ENCODE assay signal across 8 cellular contexts in genomic region chr1:225923692-225924555, GRCh38. TPM values are rescaled to one million over a fixed set of nuclear protein-coding genes. Genes with fewer than 3 reads are reported as not detected.
DNase-seq lines count a peak whose midpoint lies in the region; ATAC-seq and TF ChIP-seq lines count a peak whose summit lies in the region.

TSS of gene PYCR2 (minus strand) at chr1:225924250. CDS start at chr1:225924110, 140 bp downstream.

- no peaks in the 10 kb centered on the region for H3K9me3 Mint-ChIP-seq in activated T-helper 1 cell treated with anti-CD3 and anti-CD28 coated beads, Interleukin-12 subunit alpha, Interleukin-12 subunit beta, Interleukin-2, Interleukin-4 antibody, amounts not matched to agents 30 ng/mL and 10 ng/mL and 1 ng/mL, durations not matched to agents 14 hours and 24 hours and 36 hours
- H3K9me3 Mint-ChIP-seq in natural killer cell, result no peaks in the 10 kb centered on the region

- H4K20me1 ChIP-seq in DND-41 (ENCODE audit: insufficient read depth, low read length) (peaks cover 20% of the 10 kb centered on the region), GM23248 (ENCODE audit: insufficient read depth) (no peaks in the 10 kb centered on the region), fibroblast of lung (ENCODE audit: control insufficient read depth, extremely low read depth, insufficient read depth, low read length) (no peaks in the 10 kb centered on the region)

- TF ChIP-seq CTCF in DND-41 (IDR thresholded peaks at IDR 0.05; ENCODE audit: borderline replicate concordance, extremely low read depth, low read length, poor library complexity, severe bottlenecking), result peak; percentile 11
- no peak for TF ChIP-seq CTCF in fibroblast of lung (conservative IDR thresholded peaks at IDR 0.05 in 1 of 2, IDR thresholded peaks at IDR 0.05 in 1 of 2; ENCODE audit: low read depth in 1 of 2, low read length in 2 of 2)
- TF ChIP-seq CTCF in natural killer cell (IDR thresholded peaks at IDR 0.05), result no peak

- H3K36me3 Mint-ChIP-seq in activated T-helper 1 cell treated with anti-CD3 and anti-CD28 coated beads, Interleukin-12 subunit alpha, Interleukin-12 subunit beta, Interleukin-2, Interleukin-4 antibody, amounts not matched to agents 30 ng/mL and 10 ng/mL and 1 ng/mL, durations not matched to agents 14 hours and 24 hours and 36 hours (ENCODE audit: low read depth), result peaks cover 18% of the 10 kb centered on the region
- H3K36me3 Mint-ChIP-seq in natural killer cell, result no peaks in the 10 kb centered on the region

- in situ Hi-C loops in GM23248 (cut with MboI), result no loop called here

- peak within 1 kb of the TSS; percentile 96 for H3K27ac ChIP-seq in DND-41 (ENCODE audit: low read length)
- H3K27ac ChIP-seq in GM23248, result peak within 1 kb of the TSS; percentile 81
- peak within 1 kb of the TSS; percentile 86 for H3K27ac ChIP-seq in fibroblast of lung (ENCODE audit: insufficient read depth, low read length)

- intact Hi-C loops in activated T-helper 1 cell treated with anti-CD3 and anti-CD28 coated beads, Interleukin-12 subunit alpha, Interleukin-12 subunit beta, Interleukin-2, Interleukin-4 antibody, amounts not matched to agents 30 ng/mL and 10 ng/mL and 1 ng/mL, durations not matched to agents 14 hours and 24 hours and 36 hours (cut with micrococcal nuclease), result loop anchor here (1.0 to 10.0 kb wide), 11 partner anchors 13 to 495 kb away; partner anchors contain the start of genes ENAH, H3-3A, LBR and PARP1
- intact Hi-C loops in natural killer cell (cut with micrococcal nuclease), result loop anchor here (1.0 to 5.0 kb wide), 2 partner anchors 75 to 147 kb away; partner anchors contain the start of genes SDE2 and SRP9

- H3K4me2 ChIP-seq in DND-41 (ENCODE audit: insufficient read depth, low read length), result peak within 1 kb of the TSS; percentile 94
- peak within 1 kb of the TSS; percentile 82 for H3K4me2 ChIP-seq in GM23248 (ENCODE audit: unreplicated experiment)
- peak within 1 kb of the TSS; percentile 99 for H3K4me2 ChIP-seq in fibroblast of lung (ENCODE audit: extremely low read depth, insufficient read depth, low read length)

- DNase-seq in DND-41 (peak; percentile 96), GM23248 (peak; percentile 98), Kasumi-1 (lab: John Stamatoyannopoulos, UW) (peak; percentile 92 to 94), RPMI7951 (ENCODE audit: low read depth) (peak; percentile 92), fibroblast of lung (ENCODE audit: low read depth in 2 of 2) (peak; percentile 95 to 97), natural killer cell (peak; percentile 98)
- peak; percentile 95 for DNase-seq in activated T-helper 1 cell treated with anti-CD3 and anti-CD28 coated beads, Interleukin-12 subunit alpha, Interleukin-12 subunit beta, Interleukin-2, Interleukin-4 antibody, amounts not matched to agents 30 ng/mL and 10 ng/mL and 1 ng/mL, durations not matched to agents 14 hours and 24 hours and 36 hours (ENCODE audit: low spot score)
- DNase-seq in stimulated activated naive CD4-positive, alpha-beta T cell treated with Interleukin-2 at 50 U/mL for 16 hours (lab: John Stamatoyannopoulos, UW), result peak; percentile 92

- H2AFZ ChIP-seq in DND-41 (ENCODE audit: low read depth, low read length) (peak within 1 kb of the TSS; percentile 95), GM23248 (peak within 1 kb of the TSS; percentile 89), fibroblast of lung (ENCODE audit: low read length) (peak within 1 kb of the TSS; percentile 89)

- H3K4me3 Mint-ChIP-seq in activated T-helper 1 cell treated with anti-CD3 and anti-CD28 coated beads, Interleukin-12 subunit alpha, Interleukin-12 subunit beta, Interleukin-2, Interleukin-4 antibody, amounts not matched to agents 30 ng/mL and 10 ng/mL and 1 ng/mL, durations not matched to agents 14 hours and 24 hours and 36 hours, result peak within 1 kb of the TSS; percentile 94
- H3K4me3 Mint-ChIP-seq in natural killer cell, result peak within 1 kb of the TSS; percentile 89

- H3K4me1 ChIP-seq in DND-41 (ENCODE audit: insufficient read depth, low read length) (peaks cover 53% of the 10 kb centered on the region), GM23248 (ENCODE audit: insufficient read depth) (peaks cover 26% of the 10 kb centered on the region), fibroblast of lung (ENCODE audit: control insufficient read depth, extremely low read depth, insufficient read depth, low read length) (peaks cover 2% of the 10 kb centered on the region)

- H3K9me3 ChIP-seq in DND-41 (ENCODE audit: insufficient read depth, low read length, severe bottlenecking) (no peaks in the 10 kb centered on the region), GM23248 (ENCODE audit: low read depth) (no peaks in the 10 kb centered on the region), fibroblast of lung (ENCODE audit: control insufficient read depth, insufficient read depth, low read depth, low read length) (no peaks in the 10 kb centered on the region)

- H3K27ac Mint-ChIP-seq in activated T-helper 1 cell treated with anti-CD3 and anti-CD28 coated beads, Interleukin-12 subunit alpha, Interleukin-12 subunit beta, Interleukin-2, Interleukin-4 antibody, amounts not matched to agents 30 ng/mL and 10 ng/mL and 1 ng/mL, durations not matched to agents 14 hours and 24 hours and 36 hours, result peak within 1 kb of the TSS; percentile 91
- peak within 1 kb of the TSS; percentile 87 to 97 for H3K27ac Mint-ChIP-seq in natural killer cell

- 1 to 2% methylated on average over 49 to 64 of the region's 80 CpGs for WGBS in GM23248 (ENCODE audit: low coverage in 1 of 2, low lambda C conversion rate in 2 of 2, missing lambda C conversion rate in 2 of 2), 2 experiments

- H3K27me3 ChIP-seq in DND-41 (ENCODE audit: insufficient read depth, low read length, poor library complexity) (no peaks in the 10 kb centered on the region), GM23248 (replicated peaks; ENCODE audit: insufficient read depth) (no peaks in the 10 kb centered on the region), fibroblast of lung (ENCODE audit: control insufficient read depth, insufficient read depth, low read length) (no peaks in the 10 kb centered on the region)

- peaks cover 43% of the 10 kb centered on the region for H3K4me1 Mint-ChIP-seq in activated T-helper 1 cell treated with anti-CD3 and anti-CD28 coated beads, Interleukin-12 subunit alpha, Interleukin-12 subunit beta, Interleukin-2, Interleukin-4 antibody, amounts not matched to agents 30 ng/mL and 10 ng/mL and 1 ng/mL, durations not matched to agents 14 hours and 24 hours and 36 hours (ENCODE audit: low read depth)
- H3K4me1 Mint-ChIP-seq in natural killer cell, result peaks cover 19 to 37% of the 10 kb centered on the region in 2 donors

- H3K79me2 ChIP-seq in DND-41 (ENCODE audit: insufficient read depth, low read length) (peaks cover 36% of the 10 kb centered on the region), GM23248 (ENCODE audit: insufficient read depth) (peaks cover 17% of the 10 kb centered on the region), fibroblast of lung (ENCODE audit: control insufficient read depth, insufficient read depth, low read length) (peaks cover 20% of the 10 kb centered on the region)

- ATAC-seq in DND-41 (ENCODE audit: insufficient read depth, low read depth) (peak; percentile 92), natural killer cell (peak; percentile 96 to 99 (median 97))

- H3K4me3 ChIP-seq in DND-41 (ENCODE audit: low read depth in 1 of 2, low read length in 2 of 2) (peak within 1 kb of the TSS; percentile 96 to 99), GM23248 (peak within 1 kb of the TSS; percentile 94), fibroblast of lung (replicated peaks in 1 of 4; ENCODE audit: control extremely low read depth in 1 of 4, insufficient read depth in 1 of 4, low read depth in 3 of 4, low read length in 4 of 4) (peak within 1 kb of the TSS; percentile 74 to 95 (median 89))

- peak within 1 kb of the TSS; percentile 100 for H3K9ac ChIP-seq in DND-41 (ENCODE audit: low read depth, low read length)
- H3K9ac ChIP-seq in GM23248, result peak within 1 kb of the TSS; percentile 94
- peak within 1 kb of the TSS; percentile 77 for H3K9ac ChIP-seq in fibroblast of lung (ENCODE audit: insufficient read depth, low read length)

- H3K9me2 ChIP-seq in GM23248 (ENCODE audit: insufficient read depth), result no peaks in the 10 kb centered on the region

- peaks cover 35% of the 10 kb centered on the region for H3K36me3 ChIP-seq in DND-41 (ENCODE audit: insufficient read depth, low read length)
- H3K36me3 ChIP-seq in GM23248 (ENCODE audit: low read depth), result no peaks in the 10 kb centered on the region
- H3K36me3 ChIP-seq in fibroblast of lung (ENCODE audit: control insufficient read depth, insufficient read depth, low read length), result peaks cover 14% of the 10 kb centered on the region

- peaks cover 8% of the 10 kb centered on the region; the same call in 1 of the 2 replicates for H3F3A ChIP-seq in GM23248 (ENCODE audit: insufficient read depth)

- no peaks in the 10 kb centered on the region for H3K27me3 Mint-ChIP-seq in activated T-helper 1 cell treated with anti-CD3 and anti-CD28 coated beads, Interleukin-12 subunit alpha, Interleukin-12 subunit beta, Interleukin-2, Interleukin-4 antibody, amounts not matched to agents 30 ng/mL and 10 ng/mL and 1 ng/mL, durations not matched to agents 14 hours and 24 hours and 36 hours (ENCODE audit: insufficient read depth)
- H3K27me3 Mint-ChIP-seq in natural killer cell (ENCODE audit: low read depth in 2 of 2), result no peaks in the 10 kb centered on the region

RNA-seq across cellular contexts. Expression of gene PYCR2, which starts in this region (rescaled TPM):
- total RNA-seq in GM23248 (2014; rRNA removed; shearing (Covaris generic)), result 59.1 and 69.6 TPM in 2 replicates
- polyA plus RNA-seq in GM23248 (2016; fragmentation: Nextera tagmentation; extraction: Ambion mirVana) (55.5 and 61.1 TPM in 2 replicates), fibroblast of lung (28.6 and 35.5 TPM in 2 replicates)
- total RNA-seq in RPMI7951 (2014; rRNA removed; shearing (Covaris generic)), result 31.2 and 38.9 TPM in 2 replicates
- total RNA-seq in activated T-helper 1 cell treated with anti-CD3 and anti-CD28 coated beads, Interleukin-12 subunit alpha, Interleukin-12 subunit beta, Interleukin-2, Interleukin-4 antibody, amounts not matched to agents 30 ng/mL and 10 ng/mL and 1 ng/mL, durations not matched to agents 14 hours and 24 hours and 36 hours, result 137 and 145 TPM in 2 replicates
- total RNA-seq in fibroblast of lung (30.6 and 32.4 TPM in 2 replicates), natural killer cell (10 to 100 TPM; 57.7 to 74.5 (median 62.6) TPM)
- polyA plus RNA-seq in fibroblast of lung (2012), result 37.1 and 48.9 TPM in 2 replicates
- 77.2 and 97.0 TPM in 2 replicates for polyA minus RNA-seq in fibroblast of lung (ENCODE audit: low replicate concordance)

Comparison
In these comparisons a context has a peak if more than half of its experiments do, and no peak if none do; other contexts are left out.
1. Peak in every context shown above with its lines: DNase-seq, ATAC-seq, H3K4me3 ChIP-seq and H3K27ac ChIP-seq.